8 cellular contexts compared by ENCODE assay signal in genomic region chr9:136849960-136850865, GRCh38. TPM values are rescaled to one million over a fixed set of nuclear protein-coding genes. Genes with fewer than 3 reads are reported as not detected.
A peak's percentile ranks its signal among the peaks of the same experiment; 100 is the strongest.
DNase-seq lines count a peak whose midpoint lies in the region; ATAC-seq and TF ChIP-seq lines count a peak whose summit lies in the region.

No MANE protein-coding gene starts in this region.

- no peaks in the 10 kb centered on the region for H3K9me3 Mint-ChIP-seq in activated T-helper 17 cell treated with anti-CD3 and anti-CD28 coated beads, Interleukin-2, amount 50 U/mL, for 72 hours

- H3K4me1 ChIP-seq in HEK293 (ENCODE audit: control insufficient read depth, insufficient read depth, low read length) (0 out of 2 replicates have a peak, but pooled peaks cover 4% of the 10 kb centered on the region), iPS DF 6.9 (ENCODE audit: control insufficient read depth, insufficient read depth, low read length) (peaks cover 7% of the 10 kb centered on the region), spleen (peaks cover 22 to 85% (median 63%) of the 10 kb centered on the region in 6 donors)

- ATAC-seq in activated T-helper 17 cell treated with anti-CD3 and anti-CD28 coated beads, Interleukin-2, amount 50 U/mL, for 72 hours (replicated peaks): no peak
- no peak for ATAC-seq in GM21576 (IDR thresholded peaks at IDR 0.05; ENCODE audit: unreplicated experiment)

- H3K36me3 ChIP-seq in HEK293 (ENCODE audit: control insufficient read depth in 2 of 2, insufficient read depth in 1 of 2, low read length in 2 of 2) (peaks cover 0 to 27% of the 10 kb centered on the region in 2 experiments; a peak in 1 of 3 replicates), iPS DF 6.9 (ENCODE audit: control insufficient read depth, insufficient read depth, low read length) (no peaks in the 10 kb centered on the region; the same call in 1 of the 2 replicates), spleen (peaks cover 0 to 34% (median 8%) of the 10 kb centered on the region in 6 donors)

- intact Hi-C loops in spleen (cut with DNase I; ENCODE audit: low total_unique reads): loop anchor here (10.0 kb wide), 1 partner anchor 95 kb away; the partner anchor contains the start of genes C8G and FBXW5

- POLR2A ChIA-PET in HEK293 (lab: Yijun Ruan, JAX): no interaction called here

- no peaks in the 10 kb centered on the region for H3K4me1 Mint-ChIP-seq in activated T-helper 17 cell treated with anti-CD3 and anti-CD28 coated beads, Interleukin-2, amount 50 U/mL, for 72 hours

- H3K27me3 ChIP-seq in iPS DF 6.9 (ENCODE audit: control insufficient read depth, insufficient read depth, low read length): no peaks in the 10 kb centered on the region; the same call in 1 of the 2 replicates
- H3K27me3 ChIP-seq in spleen (replicated peaks in 1 of 7): peaks cover 0 to 34% (median 31%) of the 10 kb centered on the region in 7 donors

- no peak for DNase-seq in iPS DF 6.9 (ENCODE audit: low read depth, low spot score)
- DNase-seq in spleen: no peak
- no peak for DNase-seq in stimulated activated CD4-positive, alpha-beta T cell treated with anti-CD3 and anti-CD28 coated beads, Interleukin-1b, Interleukin-23, amount 100 ng/mL, for 48 hours
- no peak for DNase-seq in HuH-7.5 (ENCODE audit: low spot score)
- DNase-seq in SHP77 treated with DMSO at 0.1 percent for 48 hours (lab: John Stamatoyannopoulos, UW): no peak

- peak overlapping the region; percentile 91 for H3K4me3 Mint-ChIP-seq in activated T-helper 17 cell treated with anti-CD3 and anti-CD28 coated beads, Interleukin-2, amount 50 U/mL, for 72 hours

- H3K4me3 ChIP-seq in HEK293 (ENCODE audit: low read depth, low read length) (peak overlapping the region; percentile 86), iPS DF 6.9 (ENCODE audit: low read length) (peak overlapping the region; percentile 85; the same call in 1 of the 2 replicates), spleen (peak overlapping the region; percentile 57 to 90 (median 82))

- H3K9me3 ChIP-seq in HEK293 (ENCODE audit: control insufficient read depth, insufficient read depth, low read depth, low read length) (no peaks in the 10 kb centered on the region), iPS DF 6.9 (ENCODE audit: control insufficient read depth, insufficient read depth, low read length) (no peaks in the 10 kb centered on the region), spleen (no peaks in the 10 kb centered on the region)

- peak overlapping the region; percentile 79 for H3K27ac Mint-ChIP-seq in activated T-helper 17 cell treated with anti-CD3 and anti-CD28 coated beads, Interleukin-2, amount 50 U/mL, for 72 hours

- CTCF ChIA-PET in HEK293 (lab: Yijun Ruan, JAX): no interaction called here

- no peak for TF ChIP-seq CTCF in HEK293 (tag by site-specific recombination; IDR thresholded peaks at IDR 0.05)
- no peak for TF ChIP-seq CTCF in spleen (IDR thresholded peaks at IDR 0.05 in 8 of 11, conservative IDR thresholded peaks at IDR 0.05 in 3 of 11)

- WGBS in iPS DF 6.9 (ENCODE audit: insufficient coverage, insufficient read length): no CpG with 5 or more reads among the region's 43 CpGs
- WGBS in spleen, 5 donors: 63 to 71% (median 69%) methylated on average over 24 to 43 of the region's 43 CpGs

- peaks cover 7% of the 10 kb centered on the region for H3K27me3 Mint-ChIP-seq in activated T-helper 17 cell treated with anti-CD3 and anti-CD28 coated beads, Interleukin-2, amount 50 U/mL, for 72 hours

- no peak for TF ChIP-seq POLR2A in spleen (IDR thresholded peaks at IDR 0.05)

- peaks cover 36% of the 10 kb centered on the region for H3K36me3 Mint-ChIP-seq in activated T-helper 17 cell treated with anti-CD3 and anti-CD28 coated beads, Interleukin-2, amount 50 U/mL, for 72 hours (ENCODE audit: low read depth)

- H3K27ac ChIP-seq in HEK293 (ENCODE audit: extremely low read depth, low read depth, low read length) (no peak overlapping the region), iPS DF 6.9 (ENCODE audit: low read length) (no peak overlapping the region), spleen (peak overlapping the region in 7 of 8 donors; percentile 83 to 93 (median 88))

TF ChIP-seq in HEK293, 187 proteins besides CTCF, POLR2A, EP300 and RAD21 (continues in another document):
- TF ChIP-seq GLIS2 (tag by site-specific recombination; IDR thresholded peaks at IDR 0.05) (peak; percentile 56), ZSCAN4 (tag by site-specific recombination; IDR thresholded peaks at IDR 0.05) (no peak), ZNF768 (tag by site-specific recombination; IDR thresholded peaks at IDR 0.05) (no peak), ZNF280D (tag by site-specific recombination; IDR thresholded peaks at IDR 0.05) (no peak), ZSCAN30 (tag by site-specific recombination; IDR thresholded peaks at IDR 0.05) (no peak), KLF17 (tag by site-specific recombination; IDR thresholded peaks at IDR 0.05) (0 out of 2 replicates have a peak, but pooled peaks have one; percentile 23), GLIS1 (tag by site-specific recombination; IDR thresholded peaks at IDR 0.05) (peak; percentile 12; the same call in 1 of the 2 replicates), ZNF701 (tag by site-specific recombination; IDR thresholded peaks at IDR 0.05) (no peak), MZF1 (tag by site-specific recombination; IDR thresholded peaks at IDR 0.05; ENCODE audit: borderline replicate concordance) (no peak), ZNF600 (tag by site-specific recombination; IDR thresholded peaks at IDR 0.05) (peak; percentile 21; the same call in 1 of the 2 replicates)

RNA-seq across cellular contexts. Expression of gene PHPT1, which starts 1.0 kb away (rescaled TPM):
- total RNA-seq in activated T-helper 17 cell treated with anti-CD3 and anti-CD28 coated beads, Interleukin-2, amount 50 U/mL, for 72 hours: 100 to 1,000 TPM; 138 to 194 TPM
- 10 to 100 TPM; 32.3 to 71.0 (median 63.3) TPM for total RNA-seq in spleen
- polyA plus RNA-seq in spleen: 100 to 1,000 TPM in 2 of 3 donors, 10 to 100 TPM in 1; 95.9 to 117 (median 106) TPM

RNA-seq across cellular contexts. Expression of gene MAMDC4, which starts 1.9 kb away (rescaled TPM):
- 10 to 100 TPM; 18.6 to 27.4 TPM for total RNA-seq in activated T-helper 17 cell treated with anti-CD3 and anti-CD28 coated beads, Interleukin-2, amount 50 U/mL, for 72 hours
- 10 to 100 TPM in 5 of 7 donors, 1 to 10 TPM in 2; 5.4 to 20.8 (median 11.3) TPM for total RNA-seq in spleen
- polyA plus RNA-seq in spleen: 10 to 100 TPM in 2 of 3 donors, 1 to 10 TPM in 1; 4.9 to 32.0 (median 12.7) TPM

RNA-seq across cellular contexts. Expression of gene AJM1, which starts 7.9 kb away (rescaled TPM):
- total RNA-seq in activated T-helper 17 cell treated with anti-CD3 and anti-CD28 coated beads, Interleukin-2, amount 50 U/mL, for 72 hours: 10 to 100 TPM in 1 of 2 donors, 1 to 10 TPM in 1; 4.3 to 12.9 TPM
- total RNA-seq in spleen: 10 to 100 TPM in 1 of 7 donors, 1 to 10 TPM in 6; 3.3 to 13.1 (median 6.3) TPM
- polyA plus RNA-seq in spleen: 1 to 10 TPM in 2 of 3 donors, under 1 TPM in 1; 0.91 to 3.9 (median 1.0) TPM

RNA-seq across cellular contexts. Expression of gene EDF1, which starts 15.9 kb away (rescaled TPM):
- total RNA-seq in activated T-helper 17 cell treated with anti-CD3 and anti-CD28 coated beads, Interleukin-2, amount 50 U/mL, for 72 hours: 100 to 1,000 TPM; 221 to 265 TPM
- 100 to 1,000 TPM; 184 to 241 (median 225) TPM for total RNA-seq in spleen
- polyA plus RNA-seq in spleen: 100 to 1,000 TPM; 347 to 462 (median 441) TPM

RNA-seq across cellular contexts. Expression of gene TRAF2, which starts 36.1 kb away (rescaled TPM):
- total RNA-seq in activated T-helper 17 cell treated with anti-CD3 and anti-CD28 coated beads, Interleukin-2, amount 50 U/mL, for 72 hours: 10 to 100 TPM; 54.4 to 56.8 TPM
- total RNA-seq in spleen: 10 to 100 TPM; 14.9 to 49.7 (median 29.6) TPM
- 10 to 100 TPM; 13.6 to 23.1 (median 19.6) TPM for polyA plus RNA-seq in spleen

Comparison
In these comparisons a context has a peak if more than half of its experiments do, and no peak if none do; other contexts are left out.
1. H3K27ac ChIP-seq: peak in spleen (7 of 8); none in HEK293 (single experiment) and iPS DF 6.9 (single experiment).
2. Peak in every context shown above with its lines, with median percentiles within 50 percentile points of each other: H3K4me3 ChIP-seq.